ENCODE assay signal across 8 cellular contexts in genomic region chr5:76401801-76402250, GRCh38. TPM values are rescaled to one million over a fixed set of nuclear protein-coding genes. Genes with fewer than 3 reads are reported as not detected.
DNase-seq lines count a peak whose midpoint lies in the region; ATAC-seq lines count a peak whose summit lies in the region.

No MANE protein-coding gene starts in this region.

- no peaks in the 10 kb centered on the region for H3K36me3 ChIP-seq in CD4-positive, alpha-beta memory T cell (ENCODE audit: insufficient read depth, low read length)
- H3K36me3 ChIP-seq in esophagus (ENCODE audit: control insufficient read depth in 2 of 2, insufficient read depth in 2 of 2, low read length in 1 of 2), result no peaks in the 10 kb centered on the region

- H3K36me3 Mint-ChIP-seq in CD4-positive, alpha-beta memory T cell, result peaks cover 0 to 25% of the 10 kb centered on the region in 2 donors

- no peaks in the 10 kb centered on the region for H3K27me3 ChIP-seq in CD4-positive, alpha-beta memory T cell (ENCODE audit: insufficient read depth, low read length)
- no peaks in the 10 kb centered on the region for H3K27me3 ChIP-seq in esophagus (ENCODE audit: control insufficient read depth in 1 of 2, insufficient read depth in 2 of 2, low read length in 2 of 2)

- H3K4me3 Mint-ChIP-seq in CD4-positive, alpha-beta memory T cell, result peak overlapping the region; percentile 88 to 98 (median 96)

- POLR2A ChIA-PET in CD4-positive, alpha-beta memory T cell (lab: Charles Lee; ENCODE audit: partially characterized antibody), result interaction anchor here (0.8 to 7.4 kb wide), 21 partner anchors 12 to 890 kb away, joined by 3 to 248 read pairs (median 7); partner anchors contain the start of genes CERT1 and POLK

- intact Hi-C loops in CD4-positive, alpha-beta memory T cell (cut with micrococcal nuclease), result loop anchor here (1.0 to 10.0 kb wide), 8 partner anchors 50 to 891 kb away; partner anchors contain the start of genes CERT1, POC5 and POLK

- H3K4me1 Mint-ChIP-seq in CD4-positive, alpha-beta memory T cell, result peaks cover 32 to 59% (median 42%) of the 10 kb centered on the region in 4 donors

- H3K27ac Mint-ChIP-seq in CD4-positive, alpha-beta memory T cell, result peak overlapping the region; percentile 96 to 99 (median 98)

- 24 to 38% methylated on average over 11 of the region's 11 CpGs for WGBS in esophagus, 2 donors

- CTCF ChIA-PET in CD4-positive, alpha-beta memory T cell (lab: Charles Lee; ENCODE audit: partially characterized antibody), result interaction anchor here (0.9 to 13.0 kb wide), 18 partner anchors 8 to 226 kb away, joined by 3 to 140 read pairs (median 10); no protein-coding TSS in a partner anchor

- ATAC-seq in GM21576 (IDR thresholded peaks at IDR 0.05; ENCODE audit: unreplicated experiment) (peak; percentile 25), GM18867 (IDR thresholded peaks at IDR 0.05; ENCODE audit: unreplicated experiment) (no peak)

- no peaks in the 10 kb centered on the region for H3K9me3 ChIP-seq in CD4-positive, alpha-beta memory T cell (ENCODE audit: control insufficient read depth in 1 of 2, low read length in 2 of 2)
- no peaks in the 10 kb centered on the region for H3K9me3 ChIP-seq in esophagus (ENCODE audit: control insufficient read depth in 2 of 2, insufficient read depth in 1 of 2, low read depth in 1 of 2, low read length in 1 of 2)

- no peaks in the 10 kb centered on the region for H3K27me3 Mint-ChIP-seq in CD4-positive, alpha-beta memory T cell

- H3K27ac ChIP-seq in CD4-positive, alpha-beta memory T cell (ENCODE audit: low read depth, low read length), result peak overlapping the region; percentile 93
- peak overlapping the region; percentile 3 to 42 for H3K27ac ChIP-seq in esophagus (ENCODE audit: low read depth in 2 of 2, low read length in 1 of 2)

- DNase-seq in CD4-positive, alpha-beta memory T cell, result peak; percentile 27 to 77 (median 46)
- DNase-seq in T-helper 9 cell (peak; percentile 10), NCI-H2029 treated with DMSO at 0.1 percent for 48 hours (lab: John Stamatoyannopoulos, UW) (no peak), cortex of kidney (lab: John Stamatoyannopoulos, UW) (no peak)
- peak; percentile 15 to 48 for DNase-seq in stimulated activated CD4-positive, alpha-beta T cell treated with anti-CD3 and anti-CD28 coated beads, Interleukin-4, amount 100 ng/mL, for 4 hours

- peaks cover 0 to 3% (median 0%) of the 10 kb centered on the region in 8 donors for H3K9me3 Mint-ChIP-seq in CD4-positive, alpha-beta memory T cell

- peak overlapping the region; percentile 68 to 76 for H3K4me3 ChIP-seq in CD4-positive, alpha-beta memory T cell (ENCODE audit: low read length in 2 of 2)
- H3K4me3 ChIP-seq in esophagus (ENCODE audit: low read depth in 1 of 2, low read length in 2 of 2), result peak overlapping the region in 1 of 2 donors; percentile 68

- peaks cover 43% of the 10 kb centered on the region for H3K4me1 ChIP-seq in CD4-positive, alpha-beta memory T cell (ENCODE audit: insufficient read depth, low read length)
- H3K4me1 ChIP-seq in esophagus (ENCODE audit: control insufficient read depth in 2 of 2, insufficient read depth in 2 of 2, low read length in 1 of 2), result peaks cover 3% of the 10 kb centered on the region in 2 donors

RNA-seq across cellular contexts. Expression of gene IQGAP2, which starts 1.3 kb away (rescaled TPM):
- total RNA-seq in CD4-positive, alpha-beta memory T cell, result 100 to 1,000 TPM; 125 to 126 TPM
- 10 to 100 TPM; 24.7 to 72.5 TPM for polyA plus RNA-seq in CD4-positive, alpha-beta memory T cell
- polyA plus RNA-seq in esophagus, result 1 to 10 TPM; 1.4 to 2.0 TPM

Comparison
In these comparisons a context has a peak if more than half of its experiments do, and no peak if none do; other contexts are left out.
1. DNase-seq: peak in CD4-positive, alpha-beta memory T cell (5 of 5), T-helper 9 cell (single experiment) and stimulated activated CD4-positive, alpha-beta T cell treated with anti-CD3 and anti-CD28 coated beads, Interleukin-4, amount 100 ng/mL, for 4 hours (2 of 2); none in NCI-H2029 treated with DMSO at 0.1 percent for 48 hours (single experiment) and cortex of kidney (single experiment).
2. RNA of gene IQGAP2, which starts 1.3 kb away (polyA plus RNA-seq): 24.7 to 72.5 TPM in CD4-positive, alpha-beta memory T cell; 1.4 to 2.0 TPM in esophagus; every median in the first group is over 4 times any median in the second.